2 cellular contexts compared by ENCODE assay signal in genomic region chr5:14187157-14187556, GRCh38.
TF ChIP-seq lines count a peak whose summit lies in the region.

No MANE protein-coding gene starts in this region.

TF ChIP-seq in SK-N-SH, 30 proteins besides CTCF, POLR2A, EP300 and RAD21 (continued from another document):
- no peak for TF ChIP-seq REST (IDR thresholded peaks at IDR 0.05; ENCODE audit: low read depth, low read length)
- no peak for TF ChIP-seq RXRA (IDR thresholded peaks at IDR 0.05; ENCODE audit: borderline replicate concordance, low read depth)
- no peak for TF ChIP-seq ELF1 (IDR thresholded peaks at IDR 0.05)
- TF ChIP-seq TEAD4 (IDR thresholded peaks at IDR 0.05; ENCODE audit: borderline replicate concordance, insufficient read depth): no peak
- no peak for TF ChIP-seq NFIC (IDR thresholded peaks at IDR 0.05; ENCODE audit: borderline replicate concordance)
- no peak for TF ChIP-seq USF2 (IDR thresholded peaks at IDR 0.05; ENCODE audit: borderline replicate concordance, low read depth, low read length)
- TF ChIP-seq GATA2 (CRISPR knock-in tag; IDR thresholded peaks at IDR 0.05): no peak
- no peak for TF ChIP-seq ZBTB33 (IDR thresholded peaks at IDR 0.05; ENCODE audit: borderline replicate concordance, low read depth)
- no peak for TF ChIP-seq PBX3 (IDR thresholded peaks at IDR 0.05)
- no peak for TF ChIP-seq JUND (IDR thresholded peaks at IDR 0.05)
- TF ChIP-seq MEF2A (IDR thresholded peaks at IDR 0.05; ENCODE audit: borderline replicate concordance, low read depth): no peak
- TF ChIP-seq IRF3 (IDR thresholded peaks at IDR 0.05; ENCODE audit: low read depth, low read length): no peak
- TF ChIP-seq EZH2phosphoT487 (IDR thresholded peaks at IDR 0.05; ENCODE audit: borderline replicate concordance, low read depth): no peak
- TF ChIP-seq SMC3 (IDR thresholded peaks at IDR 0.05; ENCODE audit: low read depth, low read length): no peak

TF ChIP-seq in SK-N-SH treated with all-trans-retinoic acid at 6 μM for 48 hours, 23 proteins besides CTCF, POLR2A, EP300 and RAD21 (continued from another document):
- TF ChIP-seq PATZ1 (CRISPR knock-in tag; IDR thresholded peaks at IDR 0.05; ENCODE audit: borderline replicate concordance) (no peak), PPARA (CRISPR knock-in tag; IDR thresholded peaks at IDR 0.05; ENCODE audit: borderline replicate concordance) (no peak), ZFP3 (CRISPR knock-in tag; IDR thresholded peaks at IDR 0.05) (no peak)
TF ChIP-seq in SK-N-SH treated with all-trans-retinoic acid at 6 μM for 48 hours: peak in this region for 0.
